Comparison of ENCODE assay signal across 11 cellular contexts in genomic region chr16:1426734-1427451, GRCh38. TPM values are rescaled to one million over a fixed set of nuclear protein-coding genes. Genes with fewer than 3 reads are reported as not detected.
DNase-seq lines count a peak whose midpoint lies in the region; ATAC-seq and TF ChIP-seq lines count a peak whose summit lies in the region.
"Had no signal": no experiment of that assay in that cellular context is flagged by ENCODE, and none has a peak within 500 bp of the region (broad histone marks: within the 10 kb centered on the region; RNA-seq: fewer than 3 reads in every experiment).

No MANE protein-coding gene starts in this region.

- no peak overlapping the region for H3T11ph ChIP-seq in H9 (ENCODE audit: low read length)

- no TSS peak for BruUV-seq in MCF 10A (replicated peaks; lab: Mats Ljungman, UMichigan)

- H2AK5ac ChIP-seq in H9 (ENCODE audit: insufficient read length, low read length): no peak overlapping the region

- H3K27ac Mint-ChIP-seq in H9 (no peak overlapping the region), MCF 10A (ENCODE audit: low read depth, unreplicated experiment) (peak overlapping the region; percentile 86)
- no peak overlapping the region for H3K27ac Mint-ChIP-seq in activated naive CD8-positive, alpha-beta T cell treated with anti-CD3 and anti-CD28 coated beads, Interleukin-2, amount 50 U/mL, for 24 hours
- H3K27ac Mint-ChIP-seq: activated T-helper 17 cell treated with anti-CD3 and anti-CD28 coated beads, Interleukin-2, amount 50 U/mL, for 72 hours had no signal

- H2AFZ ChIP-seq in H9 (ENCODE audit: low read length): no peak overlapping the region

- DNase-seq in BE2C (peak; percentile 20), H9 (peak; percentile 53), MCF 10A (ENCODE audit: unreplicated experiment) (no peak), AG20443 (ENCODE audit: low spot score) (no peak), nucleus accumbens (lab: John Stamatoyannopoulos, UW) (no peak)
- DNase-seq in activated naive CD8-positive, alpha-beta T cell treated with anti-CD3 and anti-CD28 coated beads, Interleukin-2, amount 50 U/mL, for 24 hours: no peak
- DNase-seq: activated CD4-positive, alpha-beta T cell treated with anti-CD3 and anti-CD28 coated beads for 48 hours had no signal

- H2BK20ac ChIP-seq in H9 (ENCODE audit: low read depth, low read length, poor library complexity, severe bottlenecking): no peak overlapping the region

- no peak for ATAC-seq in activated naive CD8-positive, alpha-beta T cell treated with anti-CD3 and anti-CD28 coated beads, Interleukin-2, amount 50 U/mL, for 24 hours
- ATAC-seq: activated T-helper 17 cell treated with anti-CD3 and anti-CD28 coated beads, Interleukin-2, amount 50 U/mL, for 72 hours had no signal

- H3K4me1 ChIP-seq in BE2C (peaks cover 16% of the 10 kb centered on the region), H9 (ENCODE audit: insufficient read depth, low read length) (no peaks in the 10 kb centered on the region)

- no peak overlapping the region for H2BK120ac ChIP-seq in H9 (ENCODE audit: low read depth, low read length, poor library complexity, severe bottlenecking)

- WGBS in H9 (ENCODE audit: extremely low coverage, insufficient read length, low lambda C conversion rate): no CpG with 5 or more reads among the region's 41 CpGs

- H3K79me1 ChIP-seq in H9 (ENCODE audit: insufficient read depth, low read depth, low read length, poor library complexity, severe bottlenecking): no peaks in the 10 kb centered on the region

- H2BK12ac ChIP-seq in H9 (ENCODE audit: insufficient read length, low read depth, low read length): no peak overlapping the region

- no peak overlapping the region for H3K14ac ChIP-seq in H9 (ENCODE audit: insufficient read depth, low read length)

- no peak overlapping the region for H3K56ac ChIP-seq in H9 (ENCODE audit: insufficient read length, low read depth, low read length)

- no peak overlapping the region for H3K9ac ChIP-seq in H9 (ENCODE audit: extremely low read depth, insufficient read length, low read length)
- H3K9ac ChIP-seq: BLaER1 had no signal

- no peaks in the 10 kb centered on the region for H3K23me2 ChIP-seq in H9 (ENCODE audit: insufficient read length, low read depth, low read length, poor library complexity, severe bottlenecking)

- no peak for TF ChIP-seq CTCF in BE2C (IDR thresholded peaks at IDR 0.05; ENCODE audit: low read depth, low read length)
- TF ChIP-seq CTCF in H9 (conservative IDR thresholded peaks at IDR 0.05): peak; percentile 28; the same call in 2 of the 3 replicates
- TF ChIP-seq CTCF in MCF 10A (IDR thresholded peaks at IDR 0.05; ENCODE audit: unreplicated experiment): no peak

- H3K27me3 ChIP-seq in BE2C (no peaks in the 10 kb centered on the region), H9 (ENCODE audit: insufficient read depth, low read length) (no peaks in the 10 kb centered on the region)
- H3K27me3 ChIP-seq: BLaER1, right atrium auricular region had no signal

- CTCF ChIA-PET in MCF 10A (lab: Yijun Ruan, JAX): no interaction called here

- H3K4me2 ChIP-seq in H9 (ENCODE audit: insufficient read depth, insufficient read length, low read length): no peak overlapping the region

- POLR2A ChIA-PET in MCF 10A (lab: Yijun Ruan, JAX): interaction anchor here (0.5 kb wide), 1 partner anchor 747 kb away, joined by 3 read pairs; the partner anchor contains the start of gene STUB1

- H3K4me1 Mint-ChIP-seq in H9 (peaks cover 0 to 4% of the 10 kb centered on the region in 2 experiments; a peak in 2 of 4 replicates), MCF 10A (ENCODE audit: insufficient read depth, unreplicated experiment) (no peaks in the 10 kb centered on the region)
- H3K4me1 Mint-ChIP-seq in activated naive CD8-positive, alpha-beta T cell treated with anti-CD3 and anti-CD28 coated beads, Interleukin-2, amount 50 U/mL, for 24 hours: peaks cover 5% of the 10 kb centered on the region
- H3K4me1 Mint-ChIP-seq: activated T-helper 17 cell treated with anti-CD3 and anti-CD28 coated beads, Interleukin-2, amount 50 U/mL, for 72 hours had no signal

- H4K20me1 ChIP-seq in H9 (ENCODE audit: control insufficient read depth, insufficient read depth, insufficient read length): no peaks in the 10 kb centered on the region
- H4K20me1 ChIP-seq: BLaER1 had no signal

- intact Hi-C loops in MCF 10A (cut with micrococcal nuclease): loop anchor here (10.0 kb wide), 2 partner anchors 122 to 278 kb away; partner anchors contain the start of genes MAPK8IP3 and UBE2I

- H3K27me3 Mint-ChIP-seq in H9 (ENCODE audit: low read depth) (no peaks in the 10 kb centered on the region; the same call in 1 of the 2 replicates), MCF 10A (ENCODE audit: insufficient read depth, unreplicated experiment) (no peaks in the 10 kb centered on the region)
- H3K27me3 Mint-ChIP-seq in activated naive CD8-positive, alpha-beta T cell treated with anti-CD3 and anti-CD28 coated beads, Interleukin-2, amount 50 U/mL, for 24 hours: no peaks in the 10 kb centered on the region
- H3K27me3 Mint-ChIP-seq: activated T-helper 17 cell treated with anti-CD3 and anti-CD28 coated beads, Interleukin-2, amount 50 U/mL, for 72 hours had no signal

- H3K9me3 ChIP-seq in BE2C (no peaks in the 10 kb centered on the region), H9 (ENCODE audit: control insufficient read depth, low read depth, low read length) (no peaks in the 10 kb centered on the region)
- H3K9me3 ChIP-seq: BLaER1, right atrium auricular region had no signal

- H3K18ac ChIP-seq in H9 (ENCODE audit: insufficient read length, low read depth, low read length): no peak overlapping the region

- no peak overlapping the region for H4K8ac ChIP-seq in H9 (replicated peaks; ENCODE audit: insufficient read length, low read depth, low read length)

- H3K4ac ChIP-seq in H9 (ENCODE audit: low read depth, low read length): no peak overlapping the region

- no peak overlapping the region for H2BK15ac ChIP-seq in H9 (ENCODE audit: low read depth, low read length)

- no peak overlapping the region for H3K4me3 ChIP-seq in BE2C (ENCODE audit: low read depth, low read length)
- H3K4me3 ChIP-seq: BLaER1, right atrium auricular region had no signal

- H3K4me3 Mint-ChIP-seq in H9: no peak overlapping the region
- H3K4me3 Mint-ChIP-seq in MCF 10A (ENCODE audit: unreplicated experiment): peak overlapping the region; percentile 12
- H3K4me3 Mint-ChIP-seq in activated naive CD8-positive, alpha-beta T cell treated with anti-CD3 and anti-CD28 coated beads, Interleukin-2, amount 50 U/mL, for 24 hours: no peak overlapping the region
- H3K4me3 Mint-ChIP-seq: activated T-helper 17 cell treated with anti-CD3 and anti-CD28 coated beads, Interleukin-2, amount 50 U/mL, for 72 hours had no signal

- H4K5ac ChIP-seq in H9 (ENCODE audit: insufficient read length, low read depth, low read length): no peak overlapping the region

- no peak overlapping the region for H3K27ac ChIP-seq in H9 (ENCODE audit: insufficient read length, low read depth, low read length)
- H3K27ac ChIP-seq: right atrium auricular region had no signal

- H2BK5ac ChIP-seq in H9 (ENCODE audit: insufficient read length, low read length): no peak overlapping the region

- H3K9me3 Mint-ChIP-seq in H9 (peaks cover 4 to 6% of the 10 kb centered on the region in 2 experiments; a peak in 3 of 5 replicates), MCF 10A (ENCODE audit: unreplicated experiment) (no peaks in the 10 kb centered on the region)
- no peaks in the 10 kb centered on the region for H3K9me3 Mint-ChIP-seq in activated naive CD8-positive, alpha-beta T cell treated with anti-CD3 and anti-CD28 coated beads, Interleukin-2, amount 50 U/mL, for 24 hours
- H3K9me3 Mint-ChIP-seq: activated T-helper 17 cell treated with anti-CD3 and anti-CD28 coated beads, Interleukin-2, amount 50 U/mL, for 72 hours had no signal

- no peak overlapping the region for H3K23ac ChIP-seq in H9 (ENCODE audit: insufficient read length, low read depth, low read length)

- H3K79me2 ChIP-seq in H9 (ENCODE audit: insufficient read depth, low read length): no peaks in the 10 kb centered on the region

- H4K91ac ChIP-seq in H9 (ENCODE audit: insufficient read length, low read depth, low read length): no peak overlapping the region

- peaks cover 0 to 6% (median 0%) of the 10 kb centered on the region in 3 experiments; a peak in 2 of 7 replicates for H3K36me3 Mint-ChIP-seq in H9 (ENCODE audit: insufficient read depth in 1 of 3, low read depth in 3 of 3)
- no peaks in the 10 kb centered on the region for H3K36me3 Mint-ChIP-seq in MCF 10A (ENCODE audit: insufficient read depth, unreplicated experiment)
- H3K36me3 Mint-ChIP-seq in activated naive CD8-positive, alpha-beta T cell treated with anti-CD3 and anti-CD28 coated beads, Interleukin-2, amount 50 U/mL, for 24 hours (ENCODE audit: low read depth): no peaks in the 10 kb centered on the region

- H3K36me3 ChIP-seq in BE2C: no peaks in the 10 kb centered on the region
- H3K36me3 ChIP-seq: BLaER1, right atrium auricular region had no signal

RNA-seq across cellular contexts. Expression of gene PERCC1, which starts 4.0 kb away (rescaled TPM):
- polyA plus RNA-seq in BE2C (2012; ENCODE audit: insufficient read depth, insufficient read length, low read depth): not detected
- total RNA-seq in H9 (2021): not detected in 2 replicates
- total RNA-seq in MCF 10A (2022): not detected in 2 replicates
- total RNA-seq: activated T-helper 17 cell treated with anti-CD3 and anti-CD28 coated beads, Interleukin-2, amount 50 U/mL, for 72 hours; kidney epithelial cell; right atrium auricular region had no signal

RNA-seq across cellular contexts. Expression of gene UQCC4, which starts 6.3 kb away (rescaled TPM):
- polyA plus RNA-seq in BE2C (2012; ENCODE audit: insufficient read depth, insufficient read length, low read depth): 243 TPM
- total RNA-seq in H9 (2021): 11.4 and 12.3 TPM in 2 replicates
- 19.1 and 21.4 TPM in 2 replicates for total RNA-seq in MCF 10A (2022)

RNA-seq across cellular contexts. Expression of gene UNKL, which starts 12.4 kb away (rescaled TPM):
- polyA plus RNA-seq in BE2C (2012; ENCODE audit: insufficient read depth, insufficient read length, low read depth): 38.3 TPM
- total RNA-seq in H9 (2021) (32.0 and 33.3 TPM in 2 replicates), MCF 10A (2022) (12.3 and 13.4 TPM in 2 replicates)

RNA-seq across cellular contexts. Expression of gene CCDC154, which starts 17.5 kb away (rescaled TPM):
- 1.4 TPM for polyA plus RNA-seq in BE2C (2012; ENCODE audit: insufficient read depth, insufficient read length, low read depth)
- 1.3 and 2.0 TPM in 2 replicates for total RNA-seq in H9 (2021)
- 0.28 and 1.2 TPM in 2 replicates for total RNA-seq in MCF 10A (2022)
- total RNA-seq: right atrium auricular region had no signal

RNA-seq across cellular contexts. Expression of gene CLCN7, which starts 47.9 kb away (rescaled TPM):
- polyA plus RNA-seq in BE2C (2012; ENCODE audit: insufficient read depth, insufficient read length, low read depth): 139 TPM
- total RNA-seq in H9 (2021) (70.0 and 75.3 TPM in 2 replicates), MCF 10A (2022) (60.0 and 69.5 TPM in 2 replicates)

Comparison
In these comparisons a context has a peak if more than half of its experiments do, and no peak if none do; other contexts are left out.
1. DNase-seq: peak in BE2C (single experiment) and H9 (single experiment); none in MCF 10A (single experiment), AG20443 (single experiment), activated naive CD8-positive, alpha-beta T cell treated with anti-CD3 and anti-CD28 coated beads, Interleukin-2, amount 50 U/mL, for 24 hours (single experiment) and nucleus accumbens (0 of 56).